Comparison of ENCODE assay signal across 9 cellular contexts in genomic region chr18:46253498-46253897, GRCh38.
DNase-seq lines count a peak whose midpoint lies in the region; ATAC-seq and TF ChIP-seq lines count a peak whose summit lies in the region.
"Had no signal": no experiment of that assay in that cellular context is flagged by ENCODE, and none has a peak within 500 bp of the region (broad histone marks: within the 10 kb centered on the region; RNA-seq: fewer than 3 reads in every experiment).

No MANE protein-coding gene starts in this region.

- H3K9ac ChIP-seq in parathyroid adenoma = no peak overlapping the region

- ATAC-seq in GM23338 (no peak), T-helper 17 cell (no peak), HG02798 (IDR thresholded peaks at IDR 0.05; ENCODE audit: poor library complexity, unreplicated experiment) (no peak)
- ATAC-seq in CD4-positive, alpha-beta T cell (ENCODE audit: poor library complexity) = no peak
- ATAC-seq: heart right ventricle had no signal

- no peaks in the 10 kb centered on the region for H3K27me3 ChIP-seq in GM23338 (ENCODE audit: insufficient read depth)
- H3K27me3 ChIP-seq in parathyroid adenoma (ENCODE audit: control insufficient read depth, insufficient read depth, low read length) = no peaks in the 10 kb centered on the region
- H3K27me3 ChIP-seq in CD4-positive, alpha-beta T cell (ENCODE audit: control insufficient read depth, insufficient read depth, low read length) = no peaks in the 10 kb centered on the region
- H3K27me3 ChIP-seq: heart right ventricle had no signal

- H3K9me3 ChIP-seq in T-helper 17 cell (ENCODE audit: control insufficient read depth, low read length, poor library complexity, severe bottlenecking) (no peaks in the 10 kb centered on the region), parathyroid adenoma (ENCODE audit: control insufficient read depth, low read length) (no peaks in the 10 kb centered on the region)
- H3K9me3 ChIP-seq in CD4-positive, alpha-beta T cell (ENCODE audit: control insufficient read depth, low read length) = no peaks in the 10 kb centered on the region
- H3K9me3 ChIP-seq: heart right ventricle had no signal

- peaks cover 19% of the 10 kb centered on the region for H3K4me1 ChIP-seq in GM23338 (ENCODE audit: insufficient read depth)
- H3K4me1 ChIP-seq in parathyroid adenoma = peaks cover 18% of the 10 kb centered on the region

- H3K27me3 Mint-ChIP-seq in GM23338 (ENCODE audit: insufficient read depth, low read depth, poor library complexity) (peaks cover 2% of the 10 kb centered on the region), T-helper 17 cell (no peaks in the 10 kb centered on the region), endothelial cell (ENCODE audit: unreplicated experiment) (peaks cover 4% of the 10 kb centered on the region)
- H3K27me3 Mint-ChIP-seq in CD4-positive, alpha-beta T cell = no peaks in the 10 kb centered on the region

- H3F3A ChIP-seq in GM23338 (replicated peaks; ENCODE audit: low read depth) = no peaks in the 10 kb centered on the region

- no peak for TF ChIP-seq CTCF in GM23338 (conservative IDR thresholded peaks at IDR 0.05; ENCODE audit: low read depth in 2 of 2)
- TF ChIP-seq CTCF in parathyroid adenoma (IDR thresholded peaks at IDR 0.05) = no peak
- no peak for TF ChIP-seq CTCF in endothelial cell (IDR thresholded peaks at IDR 0.05; ENCODE audit: unreplicated experiment)
- TF ChIP-seq CTCF in CD4-positive, alpha-beta T cell (IDR thresholded peaks at IDR 0.05) = no peak

- H3K4me2 ChIP-seq in GM23338 = no peak overlapping the region
- H3K4me2 ChIP-seq in parathyroid adenoma (ENCODE audit: low read length) = peak overlapping the region; percentile 12

- no peak for DNase-seq in GM23338 (ENCODE audit: low spot score)
- DNase-seq in T-helper 17 cell = no peak
- peak; percentile 15 for DNase-seq in fibroblast of gingiva (ENCODE audit: low read depth)
- no peak for DNase-seq in endothelial cell (ENCODE audit: low spot score)
- no peak for DNase-seq in CD4-positive, alpha-beta T cell
- DNase-seq: heart right ventricle had no signal

- H3K36me3 ChIP-seq in GM23338 (ENCODE audit: insufficient read depth) (no peaks in the 10 kb centered on the region; the same call in 1 of the 2 replicates), parathyroid adenoma (ENCODE audit: control insufficient read depth, insufficient read depth, low read length) (no peaks in the 10 kb centered on the region)

- CTCF ChIA-PET in CD4-positive, alpha-beta T cell (lab: Charles Lee) = interaction anchor here (2.1 kb wide), 1 partner anchor 80 kb away, joined by 5 read pairs; a partner anchor contains a TSS

- peaks cover 4% of the 10 kb centered on the region; the same call in 1 of the 2 replicates for H4K20me1 ChIP-seq in GM23338 (replicated peaks; ENCODE audit: insufficient read depth)

- H3K9me2 ChIP-seq in GM23338 (ENCODE audit: insufficient read depth) = no peaks in the 10 kb centered on the region

- no peak overlapping the region for H3K4me3 ChIP-seq in GM23338
- no peak overlapping the region for H3K4me3 ChIP-seq in parathyroid adenoma (ENCODE audit: low read depth, low read length)
- H3K4me3 ChIP-seq: heart right ventricle had no signal

- H3K27ac ChIP-seq in GM23338 (ENCODE audit: low read depth) (0 out of 2 replicates have a peak overlapping the region, but pooled peaks have one; percentile 4), parathyroid adenoma (no peak overlapping the region)
- H3K27ac ChIP-seq in CD4-positive, alpha-beta T cell (ENCODE audit: low read depth, low read length) = no peak overlapping the region
- H3K27ac ChIP-seq: heart right ventricle had no signal

- H3K4me3 Mint-ChIP-seq in GM23338 = no peak overlapping the region
- no peak overlapping the region for H3K4me3 Mint-ChIP-seq in T-helper 17 cell
- no peak overlapping the region for H3K4me3 Mint-ChIP-seq in endothelial cell (ENCODE audit: unreplicated experiment)
- no peak overlapping the region for H3K4me3 Mint-ChIP-seq in CD4-positive, alpha-beta T cell
- H3K4me3 Mint-ChIP-seq: T-helper 2 cell treated with Interferon-gamma antibody and Interleukin-4, amounts not matched to agents 5 μg/mL and 100 μg/mL, for 36 hours had no signal

- H2AFZ ChIP-seq in GM23338 (no peak overlapping the region), parathyroid adenoma (no peak overlapping the region)

- POLR2A ChIA-PET in CD4-positive, alpha-beta T cell (lab: Charles Lee) = no interaction called here

- H3K4me1 Mint-ChIP-seq in GM23338 (peaks cover 25% of the 10 kb centered on the region), T-helper 17 cell (peaks cover 41% of the 10 kb centered on the region), endothelial cell (ENCODE audit: unreplicated experiment) (peaks cover 24% of the 10 kb centered on the region)
- H3K4me1 Mint-ChIP-seq in CD4-positive, alpha-beta T cell (ENCODE audit: low read depth) = peaks cover 50% of the 10 kb centered on the region

- H3K9me3 Mint-ChIP-seq in GM23338 (no peaks in the 10 kb centered on the region), endothelial cell (ENCODE audit: unreplicated experiment) (no peaks in the 10 kb centered on the region)
- H3K9me3 Mint-ChIP-seq in CD4-positive, alpha-beta T cell = no peaks in the 10 kb centered on the region
- H3K9me3 Mint-ChIP-seq: T-helper 2 cell treated with Interferon-gamma antibody and Interleukin-4, amounts not matched to agents 5 μg/mL and 100 μg/mL, for 36 hours had no signal

- no peaks in the 10 kb centered on the region for H3K36me3 Mint-ChIP-seq in GM23338 (ENCODE audit: low read depth)
- H3K36me3 Mint-ChIP-seq in T-helper 17 cell (ENCODE audit: low read depth) = no peaks in the 10 kb centered on the region
- no peaks in the 10 kb centered on the region for H3K36me3 Mint-ChIP-seq in endothelial cell (ENCODE audit: low read depth, unreplicated experiment)
- H3K36me3 Mint-ChIP-seq in CD4-positive, alpha-beta T cell (ENCODE audit: low read depth) = peaks cover 67% of the 10 kb centered on the region

- H3K27ac Mint-ChIP-seq in GM23338 (no peak overlapping the region), T-helper 17 cell (peak overlapping the region; percentile 70), endothelial cell (ENCODE audit: unreplicated experiment) (no peak overlapping the region)
- no peak overlapping the region for H3K27ac Mint-ChIP-seq in CD4-positive, alpha-beta T cell

- intact Hi-C loops in CD4-positive, alpha-beta T cell (cut with DNase I, micrococcal nuclease) = loop anchor here (5.0 to 10.0 kb wide), 3 partner anchors 41 to 661 kb away; partner anchors contain the start of genes KATNAL2 (in 1 of the 2) and PIAS2 (in 1 of the 2)

- H3K79me2 ChIP-seq in GM23338 (replicated peaks; ENCODE audit: insufficient read depth) = peaks cover 20% of the 10 kb centered on the region; the same call in 1 of the 2 replicates
- peaks cover 20% of the 10 kb centered on the region for H3K79me2 ChIP-seq in parathyroid adenoma

TF ChIP-seq in GM23338, 12 proteins besides CTCF, POLR2A, EP300 and RAD21 (continues in another document):
- no peak for TF ChIP-seq ZNF331 (CRISPR knock-in tag; IDR thresholded peaks at IDR 0.05; ENCODE audit: low read depth)
